Comparison of ENCODE assay signal across 8 cellular contexts in the genomic region with DNA sequence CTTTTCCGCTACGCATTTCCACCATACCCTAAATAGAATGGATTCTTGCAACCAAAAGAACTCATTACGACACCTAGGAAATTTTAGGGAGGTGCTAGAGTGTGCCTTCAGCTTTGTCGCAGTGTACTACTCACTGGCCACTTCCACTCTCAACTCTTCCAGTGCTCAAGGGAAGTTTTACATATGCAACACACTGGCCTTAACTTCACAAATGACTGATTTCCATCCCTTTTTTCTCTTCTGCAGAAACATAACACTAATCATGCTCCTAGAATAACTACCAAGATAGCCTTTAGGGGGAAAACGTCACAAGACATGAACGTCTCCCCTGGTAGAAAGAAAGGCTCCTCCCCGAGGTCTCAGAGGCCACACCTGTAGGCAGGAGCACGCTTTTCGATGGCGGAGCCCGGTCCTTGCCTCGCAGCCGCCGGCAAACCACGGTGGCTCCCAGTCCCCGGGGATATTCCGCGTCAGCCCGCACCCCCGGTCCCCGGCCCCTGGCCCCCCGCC. TPM values are rescaled to one million over a fixed set of nuclear protein-coding genes. Genes with fewer than 3 reads are reported as not detected.
DNase-seq lines count a peak whose midpoint lies in the region; ATAC-seq and TF ChIP-seq lines count a peak whose summit lies in the region.

No MANE protein-coding gene starts in this region.

- no peak for DNase-seq in CD14-positive monocyte (ENCODE audit: low spot score)
- DNase-seq in NOMO-1 (lab: John Stamatoyannopoulos, UW; ENCODE audit: unreplicated experiment in 2 of 2) = peak; percentile 67 to 83
- peak; percentile 80 for DNase-seq in activated CD8-positive, alpha-beta memory T cell treated with anti-CD3 and anti-CD28 coated beads, Interleukin-2, amount 10 ng/mL, durations not matched to agents 7 days and 5 days
- no peak for DNase-seq in epithelial cell of prostate (ENCODE audit: low read depth, low spot score)
- peak; percentile 80 for DNase-seq in naive B cell
- peak; percentile 59 to 86 for DNase-seq in stimulated activated effector memory CD8-positive, alpha-beta T cell treated with anti-CD3 and anti-CD28 coated beads, Interleukin-12 subunit alpha, Interleukin-12 subunit beta, amount 100 ng/mL, for 72 hours (ENCODE audit: low spot score in 2 of 2)

- CTCF ChIA-PET in activated CD8-positive, alpha-beta memory T cell treated with anti-CD3 and anti-CD28 coated beads, Interleukin-2, amount 10 ng/mL, durations not matched to agents 7 days and 5 days (lab: Charles Lee) = interaction anchor here (1.4 to 3.0 kb wide), 3 partner anchors 11 to 42 kb away, joined by 3 to 12 read pairs (median 6); no protein-coding TSS in a partner anchor

- no peaks in the 10 kb centered on the region for H3K9me3 Mint-ChIP-seq in CD14-positive monocyte
- H3K9me3 Mint-ChIP-seq in activated CD8-positive, alpha-beta memory T cell treated with anti-CD3 and anti-CD28 coated beads, Interleukin-2, amount 10 ng/mL, durations not matched to agents 7 days and 5 days (ENCODE audit: low read depth) = no peaks in the 10 kb centered on the region
- no peaks in the 10 kb centered on the region for H3K9me3 Mint-ChIP-seq in naive B cell
- no peaks in the 10 kb centered on the region for H3K9me3 Mint-ChIP-seq in stimulated activated effector memory CD8-positive, alpha-beta T cell treated with anti-CD3 and anti-CD28 coated beads, Interleukin-12 subunit alpha, Interleukin-12 subunit beta, amount 100 ng/mL, for 72 hours

- H3K27ac Mint-ChIP-seq in CD14-positive monocyte = peak overlapping the region; percentile 73 to 99 (median 95)
- peak overlapping the region; percentile 97 for H3K27ac Mint-ChIP-seq in activated CD8-positive, alpha-beta memory T cell treated with anti-CD3 and anti-CD28 coated beads, Interleukin-2, amount 10 ng/mL, durations not matched to agents 7 days and 5 days
- H3K27ac Mint-ChIP-seq in naive B cell = peak overlapping the region; percentile 97 to 100 (median 99)
- peak overlapping the region; percentile 100 for H3K27ac Mint-ChIP-seq in stimulated activated effector memory CD8-positive, alpha-beta T cell treated with anti-CD3 and anti-CD28 coated beads, Interleukin-12 subunit alpha, Interleukin-12 subunit beta, amount 100 ng/mL, for 72 hours

- H3K27ac ChIP-seq in epithelial cell of prostate = peak overlapping the region; percentile 93

- peaks cover 0 to 4% of the 10 kb centered on the region in 2 donors for H3K36me3 Mint-ChIP-seq in CD14-positive monocyte
- H3K36me3 Mint-ChIP-seq in activated CD8-positive, alpha-beta memory T cell treated with anti-CD3 and anti-CD28 coated beads, Interleukin-2, amount 10 ng/mL, durations not matched to agents 7 days and 5 days = peaks cover 18% of the 10 kb centered on the region
- peaks cover under 1 to 1% of the 10 kb centered on the region in 2 donors for H3K36me3 Mint-ChIP-seq in naive B cell
- peaks cover 26% of the 10 kb centered on the region for H3K36me3 Mint-ChIP-seq in stimulated activated effector memory CD8-positive, alpha-beta T cell treated with anti-CD3 and anti-CD28 coated beads, Interleukin-12 subunit alpha, Interleukin-12 subunit beta, amount 100 ng/mL, for 72 hours

- H3K27me3 Mint-ChIP-seq in CD14-positive monocyte (ENCODE audit: low read depth in 3 of 3) (peaks cover 0 to 1% (median 0%) of the 10 kb centered on the region in 3 donors), naive B cell (no peaks in the 10 kb centered on the region)
- no peaks in the 10 kb centered on the region for H3K27me3 Mint-ChIP-seq in activated CD8-positive, alpha-beta memory T cell treated with anti-CD3 and anti-CD28 coated beads, Interleukin-2, amount 10 ng/mL, durations not matched to agents 7 days and 5 days

- H3K4me1 Mint-ChIP-seq in CD14-positive monocyte = peaks cover 19% of the 10 kb centered on the region
- peaks cover 50% of the 10 kb centered on the region for H3K4me1 Mint-ChIP-seq in activated CD8-positive, alpha-beta memory T cell treated with anti-CD3 and anti-CD28 coated beads, Interleukin-2, amount 10 ng/mL, durations not matched to agents 7 days and 5 days
- peaks cover 24 to 32% (median 25%) of the 10 kb centered on the region in 3 donors for H3K4me1 Mint-ChIP-seq in naive B cell
- peaks cover 24% of the 10 kb centered on the region for H3K4me1 Mint-ChIP-seq in stimulated activated effector memory CD8-positive, alpha-beta T cell treated with anti-CD3 and anti-CD28 coated beads, Interleukin-12 subunit alpha, Interleukin-12 subunit beta, amount 100 ng/mL, for 72 hours

- H3K4me3 Mint-ChIP-seq in CD14-positive monocyte (peak overlapping the region; percentile 91 to 95), naive B cell (peak overlapping the region; percentile 92 to 99 (median 98))
- H3K4me3 Mint-ChIP-seq in activated CD8-positive, alpha-beta memory T cell treated with anti-CD3 and anti-CD28 coated beads, Interleukin-2, amount 10 ng/mL, durations not matched to agents 7 days and 5 days = peak overlapping the region; percentile 92
- peak overlapping the region; percentile 96 for H3K4me3 Mint-ChIP-seq in stimulated activated effector memory CD8-positive, alpha-beta T cell treated with anti-CD3 and anti-CD28 coated beads, Interleukin-12 subunit alpha, Interleukin-12 subunit beta, amount 100 ng/mL, for 72 hours

- intact Hi-C loops in CD14-positive monocyte (cut with micrococcal nuclease) = loop anchor here (5.0 to 10.0 kb wide), 3 partner anchors 175 to 1665 kb away; partner anchors contain the start of genes CDYL (in 1 of the 2) and PPP1R3G (in 1 of the 2)

- ATAC-seq in GM19328 (IDR thresholded peaks at IDR 0.05; ENCODE audit: unreplicated experiment) (peak; percentile 56), HG03442 (IDR thresholded peaks at IDR 0.05; ENCODE audit: unreplicated experiment) (peak; percentile 60), naive B cell (ENCODE audit: low read depth in 2 of 2) (peak; percentile 65 to 72)
- peak; percentile 67 for ATAC-seq in activated CD8-positive, alpha-beta memory T cell treated with anti-CD3 and anti-CD28 coated beads, Interleukin-2, amount 10 ng/mL, durations not matched to agents 7 days and 5 days
- peak; percentile 84 for ATAC-seq in stimulated activated effector memory CD8-positive, alpha-beta T cell treated with anti-CD3 and anti-CD28 coated beads, Interleukin-12 subunit alpha, Interleukin-12 subunit beta, amount 100 ng/mL, for 72 hours

- TF ChIP-seq CTCF in CD14-positive monocyte (IDR thresholded peaks at IDR 0.05) = no peak

RNA-seq across cellular contexts. Expression of gene LYRM4, which starts 0.6 kb away (rescaled TPM):
- polyA plus RNA-seq in CD14-positive monocyte (10 to 100 TPM; 18.1 to 19.6 TPM), naive B cell (ENCODE audit: low read depth in 6 of 6) (10 to 100 TPM; 33.1 to 44.6 (median 40.7) TPM)
- total RNA-seq in activated CD8-positive, alpha-beta memory T cell treated with anti-CD3 and anti-CD28 coated beads, Interleukin-2, amount 10 ng/mL, durations not matched to agents 7 days and 5 days = 10 to 100 TPM; 36.4 to 39.6 TPM

RNA-seq across cellular contexts. Expression of gene FARS2, which starts 1.1 kb away (rescaled TPM):
- polyA plus RNA-seq in CD14-positive monocyte (10 to 100 TPM; 17.7 to 21.6 TPM), naive B cell (ENCODE audit: low read depth in 6 of 6) (10 to 100 TPM; 25.7 to 35.9 (median 27.6) TPM)
- 10 to 100 TPM; 23.2 to 28.3 TPM for total RNA-seq in activated CD8-positive, alpha-beta memory T cell treated with anti-CD3 and anti-CD28 coated beads, Interleukin-2, amount 10 ng/mL, durations not matched to agents 7 days and 5 days

Comparison
In these comparisons a context has a peak if more than half of its experiments do, and no peak if none do; other contexts are left out.
1. DNase-seq: peak in NOMO-1 (2 of 2), activated CD8-positive, alpha-beta memory T cell treated with anti-CD3 and anti-CD28 coated beads, Interleukin-2, amount 10 ng/mL, durations not matched to agents 7 days and 5 days (single experiment), naive B cell (single experiment) and stimulated activated effector memory CD8-positive, alpha-beta T cell treated with anti-CD3 and anti-CD28 coated beads, Interleukin-12 subunit alpha, Interleukin-12 subunit beta, amount 100 ng/mL, for 72 hours (2 of 2); none in CD14-positive monocyte (single experiment) and epithelial cell of prostate (single experiment).
2. Peak in every context shown above with its lines, with median percentiles within 50 percentile points of each other: H3K27ac Mint-ChIP-seq, H3K4me3 Mint-ChIP-seq and ATAC-seq.